ENCODE assay signal across 7 cellular contexts in genomic region chr1:146443088-146443870, GRCh38.
DNase-seq lines count a peak whose midpoint lies in the region; ATAC-seq, FAIRE-seq and TF ChIP-seq lines count a peak whose summit lies in the region.
"Not testable (repeated sequence)": the region's sequence is repeated elsewhere in the genome, so short reads cannot be mapped to it uniquely, and the experiment has no call there.

No MANE protein-coding gene starts in this region.

- not testable (repeated sequence) for H3K27ac ChIP-seq in keratinocyte (ENCODE audit: control insufficient read depth, insufficient read depth, low read length)

- H3K79me2 ChIP-seq in keratinocyte (ENCODE audit: control insufficient read depth, insufficient read depth, low read length) = not testable (repeated sequence)

- FAIRE-seq in keratinocyte (lab: Jason Lieb, UNC) = peak; percentile 77

- H3K27ac Mint-ChIP-seq in T-cell = peak overlapping the region; percentile 43 to 61
- H3K27ac Mint-ChIP-seq in activated naive CD4-positive, alpha-beta T cell treated with anti-CD3 and anti-CD28 coated beads for 36 hours = peak overlapping the region; percentile 18

- CTCF ChIA-PET in T-cell (lab: Charles Lee); activated naive CD4-positive, alpha-beta T cell treated with anti-CD3 and anti-CD28 coated beads for 36 hours (lab: Charles Lee): not testable (repeated sequence)

- TF ChIP-seq CTCF in keratinocyte (optimal IDR thresholded peaks at IDR 0.05 in 1 of 3, IDR thresholded peaks at IDR 0.05 in 1 of 3, conservative IDR thresholded peaks at IDR 0.05 in 1 of 3; ENCODE audit: extremely low read depth in 1 of 3, insufficient read depth in 2 of 3, low read length in 3 of 3) = not testable (repeated sequence)

- H3K4me3 ChIP-seq in keratinocyte (ENCODE audit: control insufficient read depth in 2 of 3, extremely low read depth in 1 of 3, insufficient read depth in 2 of 3, low read depth in 1 of 3, low read length in 3 of 3) = not testable (repeated sequence)

- POLR2A ChIA-PET in T-cell (lab: Charles Lee) = not testable (repeated sequence)

- intact Hi-C loops in activated naive CD4-positive, alpha-beta T cell treated with anti-CD3 and anti-CD28 coated beads for 36 hours (cut with micrococcal nuclease) = not testable (repeated sequence)

- H3K27me3 ChIP-seq in keratinocyte (ENCODE audit: control insufficient read depth, extremely low read depth, insufficient read depth, low read length) = not testable (repeated sequence)

- H3K9me3 Mint-ChIP-seq in T-cell; activated naive CD4-positive, alpha-beta T cell treated with anti-CD3 and anti-CD28 coated beads for 36 hours: not testable (repeated sequence)

- H3K27me3 Mint-ChIP-seq in T-cell; activated naive CD4-positive, alpha-beta T cell treated with anti-CD3 and anti-CD28 coated beads for 36 hours (ENCODE audit: low read depth): not testable (repeated sequence)

- peak overlapping the region in 1 of 3 donors; percentile 53 for H3K4me3 Mint-ChIP-seq in T-cell
- H3K4me3 Mint-ChIP-seq in activated naive CD4-positive, alpha-beta T cell treated with anti-CD3 and anti-CD28 coated beads for 36 hours = peak overlapping the region; percentile 24

- ATAC-seq in T-cell (replicated peaks in 1 of 4) = peak; percentile 58 to 79 (median 67)

- not testable (repeated sequence) for H3K4me1 ChIP-seq in keratinocyte (ENCODE audit: control insufficient read depth, extremely low read depth, insufficient read depth, low read length)

- not testable (repeated sequence) for H3K4me1 Mint-ChIP-seq in T-cell; activated naive CD4-positive, alpha-beta T cell treated with anti-CD3 and anti-CD28 coated beads for 36 hours (ENCODE audit: low read depth)

- not testable (repeated sequence) for H3K9me3 ChIP-seq in keratinocyte (ENCODE audit: control insufficient read depth, low read depth, low read length)

- in situ Hi-C loops in G401 (cut with HindIII; ENCODE audit: low sequenced_read_pairs) = not testable (repeated sequence)

- DNase-seq in G401 (ENCODE audit: low spot score) = peak; percentile 0
- DNase-seq in T-cell = peak in 20 of 34 experiments; percentile 0 to 35 (median 10)
- peak; percentile 59 for DNase-seq in activated CD8-positive, alpha-beta memory T cell treated with anti-CD3 and anti-CD28 coated beads for 24 hours
- not testable (repeated sequence) for DNase-seq in activated naive CD4-positive, alpha-beta T cell treated with anti-CD3 and anti-CD28 coated beads for 36 hours; keratinocyte (ENCODE audit: low read depth, low spot score)
- DNase-seq in effector CD4-positive, alpha-beta T cell = peak; percentile 15
- DNase-seq in retina = peak; percentile 8

- H3K9ac ChIP-seq in keratinocyte (ENCODE audit: control insufficient read depth, extremely low read depth, insufficient read depth, low read length) = not testable (repeated sequence)

- not testable (repeated sequence) for H4K20me1 ChIP-seq in keratinocyte (ENCODE audit: control insufficient read depth, extremely low read depth, insufficient read depth, low read length)

- H3K36me3 Mint-ChIP-seq in T-cell; activated naive CD4-positive, alpha-beta T cell treated with anti-CD3 and anti-CD28 coated beads for 36 hours (ENCODE audit: low read depth): not testable (repeated sequence)

- H3K36me3 ChIP-seq in keratinocyte (ENCODE audit: control insufficient read depth in 2 of 2, extremely low read depth in 1 of 2, insufficient read depth in 2 of 2, low read length in 2 of 2) = not testable (repeated sequence)

- H3K9me1 ChIP-seq in keratinocyte (ENCODE audit: control insufficient read depth, extremely low read depth, insufficient read depth, low read length) = not testable (repeated sequence)

- H2AFZ ChIP-seq in keratinocyte (ENCODE audit: control insufficient read depth, low read length) = not testable (repeated sequence)

- dilution Hi-C loops in keratinocyte (cut with MboI; ENCODE audit: extremely low pct_ligation_motif_present, low sequenced_read_pairs) = not testable (repeated sequence)

- H3K4me2 ChIP-seq in keratinocyte (ENCODE audit: control insufficient read depth, extremely low read depth, insufficient read depth, low read depth, low read length) = not testable (repeated sequence)
